9 cellular contexts compared by ENCODE assay signal in the genomic region with DNA sequence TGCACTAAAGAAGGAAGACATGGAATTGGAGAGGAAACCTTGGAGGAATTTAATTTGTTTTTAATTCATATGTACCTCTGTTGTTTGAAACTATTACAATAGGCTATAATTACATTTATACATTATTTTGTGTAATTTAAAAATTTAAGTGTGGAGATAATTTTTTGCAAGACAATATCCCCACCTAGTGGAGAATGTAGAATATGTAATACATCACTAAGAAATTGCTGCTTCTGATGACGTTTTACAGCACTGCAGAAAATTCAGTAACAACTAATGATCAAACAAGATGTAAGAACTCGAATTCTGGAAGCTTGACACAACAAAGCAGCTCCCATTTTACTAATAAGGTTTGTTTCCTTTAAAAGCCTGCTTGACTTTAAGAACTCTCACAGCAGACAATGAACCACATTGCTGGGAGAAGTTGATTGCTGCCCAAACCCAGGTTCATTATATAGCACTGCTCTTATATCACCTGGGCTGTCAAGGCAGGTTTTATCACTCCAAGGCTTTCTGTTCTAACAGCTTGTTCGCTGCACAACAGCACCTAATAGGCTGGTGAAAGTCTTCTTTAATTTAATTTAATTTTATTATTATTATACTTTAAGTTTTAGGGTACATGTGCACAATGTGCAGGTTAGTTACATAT. TPM values are rescaled to one million over a fixed set of nuclear protein-coding genes. Genes with fewer than 3 reads are reported as not detected.
A peak's percentile ranks its signal among the peaks of the same experiment; 100 is the strongest.
DNase-seq lines count a peak whose midpoint lies in the region; ATAC-seq, FAIRE-seq and TF ChIP-seq lines count a peak whose summit lies in the region.
"Had no signal": no experiment of that assay in that cellular context is flagged by ENCODE, and none has a peak within 500 bp of the region (broad histone marks: within the 10 kb centered on the region; RNA-seq: fewer than 3 reads in every experiment).

No MANE protein-coding gene starts in this region.

- H3K27ac ChIP-seq in A549 (peak overlapping the region in 1 of 2 experiments; percentile 63; a peak in 1 of 6 replicates), neuronal stem cell (replicated peaks; ENCODE audit: low read length) (no peak overlapping the region)

- no peak overlapping the region for H3K4ac ChIP-seq in neuronal stem cell (ENCODE audit: low read length)

- FAIRE-seq in A549 (lab: Jason Lieb, UNC) = peak; percentile 61
- FAIRE-seq: H1 had no signal

- no peak overlapping the region for H4K91ac ChIP-seq in neuronal stem cell (ENCODE audit: low read depth, low read length, poor library complexity)

- H3K9me3 Mint-ChIP-seq in memory B cell = no peaks in the 10 kb centered on the region

- H3K4me1 Mint-ChIP-seq in memory B cell = peaks cover 7% of the 10 kb centered on the region

- H3K4me3 Mint-ChIP-seq in memory B cell = no peak overlapping the region

- CTCF ChIA-PET in A549 (lab: Yijun Ruan, JAX) = interaction anchor here (0.6 to 5.2 kb wide), 28 partner anchors 9 to 714 kb away, joined by 3 to 46 read pairs (median 4); a partner anchor contains a TSS

- peak; percentile 77 to 86 for TF ChIP-seq RAD21 in A549 (conservative IDR thresholded peaks at IDR 0.05 in 1 of 2, IDR thresholded peaks at IDR 0.05 in 1 of 2)

- H3K27me3 ChIP-seq in GM06990 (replicated peaks; ENCODE audit: control insufficient read depth, insufficient read depth, low read length) (no peaks in the 10 kb centered on the region), neuronal stem cell (ENCODE audit: control insufficient read depth in 3 of 3, insufficient read depth in 3 of 3, low read depth in 1 of 3, low read length in 3 of 3) (no peaks in the 10 kb centered on the region)

- no peak overlapping the region for H2AFZ ChIP-seq in neuronal stem cell (ENCODE audit: low read length)

- no peak overlapping the region for H2BK120ac ChIP-seq in neuronal stem cell (ENCODE audit: low read depth, low read length)

- H3K9me3 ChIP-seq in A549 (no peaks in the 10 kb centered on the region), neuronal stem cell (replicated peaks in 1 of 2; ENCODE audit: control insufficient read depth in 2 of 2, insufficient read depth in 1 of 2, low read depth in 1 of 2, low read length in 2 of 2) (no peaks in the 10 kb centered on the region)

- TF ChIP-seq CTCF in A549 (IDR thresholded peaks at IDR 0.05) (peak; percentile 81), GM06990 (IDR thresholded peaks at IDR 0.05; ENCODE audit: insufficient read depth, low read length, poor library complexity, severe bottlenecking) (peak; percentile 28)

- no peaks in the 10 kb centered on the region for H3K27me3 Mint-ChIP-seq in memory B cell

- POLR2A ChIA-PET in A549 (lab: Yijun Ruan, JAX) = no interaction called here

- DNase-seq in A549 (ENCODE audit: low read depth in 1 of 2, low spot score in 1 of 2) (peak; percentile 28 to 55), GM06990 (ENCODE audit: extremely low read depth, insufficient read length) (peak; percentile 13), NCI-H460 (ENCODE audit: extremely low read depth, low read depth) (peak; percentile 28), cerebellum (ENCODE audit: low spot score) (peak; percentile 19), memory B cell (ENCODE audit: low spot score in 2 of 2) (peak in 1 of 2 donors; percentile 37), neuronal stem cell (ENCODE audit: low spot score) (no peak), activated gamma-delta T cell (lab: John Stamatoyannopoulos, UW) (no peak)

- H3K79me1 ChIP-seq in neuronal stem cell (ENCODE audit: low read depth, low read length) = no peaks in the 10 kb centered on the region

- ATAC-seq in A549 (peak; percentile 56 to 71; a peak in 3 of 6 replicates), memory B cell (ENCODE audit: low read depth) (peak; percentile 64), HG02571 (IDR thresholded peaks at IDR 0.05; ENCODE audit: unreplicated experiment) (no peak)

- H3K9ac ChIP-seq in neuronal stem cell (ENCODE audit: low read depth, low read length, poor library complexity) = no peak overlapping the region

- TF ChIP-seq EP300 in A549 (IDR thresholded peaks at IDR 0.05) = no peak

- H3K27ac Mint-ChIP-seq in memory B cell = no peak overlapping the region

- H3K36me3 ChIP-seq in GM06990 (ENCODE audit: control insufficient read depth, insufficient read depth, low read length) = no peaks in the 10 kb centered on the region; the same call in 1 of the 2 replicates
- peaks cover 0 to 3% of the 10 kb centered on the region in 2 donors for H3K36me3 ChIP-seq in neuronal stem cell (replicated peaks in 1 of 2; ENCODE audit: control insufficient read depth in 2 of 2, insufficient read depth in 2 of 2, low read length in 2 of 2)

- H2BK12ac ChIP-seq in neuronal stem cell (ENCODE audit: low read length) = no peak overlapping the region

- H3K4me3 ChIP-seq in A549 (no peak overlapping the region), GM06990 (replicated peaks; ENCODE audit: low read depth, low read length) (no peak overlapping the region), neuronal stem cell (ENCODE audit: low read length in 2 of 2) (no peak overlapping the region)

- H3K14ac ChIP-seq in neuronal stem cell (ENCODE audit: low read length) = no peak overlapping the region

- H2AK5ac ChIP-seq in neuronal stem cell (ENCODE audit: low read depth, low read length) = no peak overlapping the region

- H3K4me1 ChIP-seq in A549 (peaks cover 29% of the 10 kb centered on the region), neuronal stem cell (ENCODE audit: control insufficient read depth in 2 of 2, insufficient read depth in 1 of 2, low read depth in 1 of 2, low read length in 2 of 2) (no peaks in the 10 kb centered on the region)

- H2BK15ac ChIP-seq in neuronal stem cell (ENCODE audit: low read length) = no peak overlapping the region

- 2% methylated on average over 3 of the region's 3 CpGs for WGBS in A549 (ENCODE audit: missing lambda C conversion rate)
- WGBS in neuronal stem cell (ENCODE audit: extremely low coverage in 2 of 2, insufficient read length in 2 of 2, insufficient replicate concordance in 1 of 2), 2 donors = no CpG with 5 or more reads among the region's 3 CpGs

- no peak overlapping the region for H3K4me2 ChIP-seq in A549
- H3K4me2 ChIP-seq in neuronal stem cell (ENCODE audit: insufficient read depth, low read length, poor library complexity, severe bottlenecking) = no peak overlapping the region

- no peak overlapping the region for H3K23ac ChIP-seq in neuronal stem cell (ENCODE audit: low read depth, low read length, poor library complexity)

- no peak overlapping the region for H3K18ac ChIP-seq in neuronal stem cell (ENCODE audit: low read length)

- H2BK5ac ChIP-seq in neuronal stem cell (ENCODE audit: low read length) = no peak overlapping the region

- no peak for TF ChIP-seq POLR2A in A549 (IDR thresholded peaks at IDR 0.05; ENCODE audit: low read length)

- peaks cover under 1% of the 10 kb centered on the region for H3K36me3 Mint-ChIP-seq in memory B cell

- no peak overlapping the region for H4K8ac ChIP-seq in neuronal stem cell (ENCODE audit: low read depth, low read length)

TF ChIP-seq in A549, 52 proteins besides CTCF, POLR2A, EP300 and RAD21:
- peak; percentile 68 for TF ChIP-seq SMC3 (IDR thresholded peaks at IDR 0.05)
- no peak for TF ChIP-seq RARB (CRISPR knock-in tag; IDR thresholded peaks at IDR 0.05)

RNA-seq across cellular contexts. Expression of a gene that starts 53.4 kb away (rescaled TPM):
- 37.9 and 51.8 TPM in 2 replicates for polyA plus RNA-seq in A549 (2011; rRNA removed)
- 21.4 and 24.3 TPM in 2 replicates for polyA plus RNA-seq in A549 (2012; cell fraction: cytosol; rRNA removed)
- 61.9 and 68.8 TPM in 2 replicates for polyA plus RNA-seq in A549 (2012; cell fraction: nucleus; rRNA removed)
- 21.8 to 24.2 TPM (median 23.5 TPM) in 3 replicates for polyA plus RNA-seq in A549 (2017; fragmentation: RNase III; extraction: RNeasy Plus Mini Kit Qiagen cat#74134 plus additional on column Dnase treatment)
- polyA minus RNA-seq in A549 (2011; rRNA and poly(A)+ RNA removed) = 137 and 166 TPM in 2 replicates
- total RNA-seq in NCI-H460 (2014; rRNA removed; shearing (Covaris generic)) = 18.5 and 27.9 TPM in 2 replicates
- 18.0 and 23.3 TPM in 2 replicates for polyA plus RNA-seq in NCI-H460 (2014; cell fraction: nucleus; rRNA removed)
- total RNA-seq in cerebellum = 52.8 TPM
- polyA plus RNA-seq in neuronal stem cell (2013, experiment 1 of 2) = 7.4 TPM
- 7.2 TPM for polyA plus RNA-seq in neuronal stem cell (2013, experiment 2 of 2)

Comparison
In these comparisons a context has a peak if more than half of its experiments do, and no peak if none do; other contexts are left out.
1. DNase-seq: peak in A549 (2 of 2), GM06990 (single experiment), NCI-H460 (single experiment) and cerebellum (single experiment); none in neuronal stem cell (single experiment) and activated gamma-delta T cell (single experiment).